Comparison of ENCODE assay signal across 8 cellular contexts in genomic region chr5:163506726-163507125, GRCh38. TPM values are rescaled to one million over a fixed set of nuclear protein-coding genes. Genes with fewer than 3 reads are reported as not detected.
DNase-seq lines count a peak whose midpoint lies in the region; ATAC-seq, FAIRE-seq and TF ChIP-seq lines count a peak whose summit lies in the region.

No MANE protein-coding gene starts in this region.

- H3K27ac Mint-ChIP-seq in activated naive CD8-positive, alpha-beta T cell treated with anti-CD3 and anti-CD28 coated beads, Interleukin-2, amount 10 ng/mL, durations not matched to agents 7 days and 5 days = peak overlapping the region; percentile 97

- no peaks in the 10 kb centered on the region for H3K27me3 Mint-ChIP-seq in activated naive CD8-positive, alpha-beta T cell treated with anti-CD3 and anti-CD28 coated beads, Interleukin-2, amount 10 ng/mL, durations not matched to agents 7 days and 5 days

- H3K4me2 ChIP-seq in keratinocyte (ENCODE audit: control insufficient read depth, extremely low read depth, insufficient read depth, low read depth, low read length) = peak overlapping the region; percentile 89

- H3K9me1 ChIP-seq in keratinocyte (ENCODE audit: control insufficient read depth, extremely low read depth, insufficient read depth, low read length) = no peaks in the 10 kb centered on the region

- peaks cover 35% of the 10 kb centered on the region for H3K4me1 ChIP-seq in keratinocyte (ENCODE audit: control insufficient read depth, extremely low read depth, insufficient read depth, low read length)

- no peaks in the 10 kb centered on the region for H3K27me3 ChIP-seq in keratinocyte (ENCODE audit: control insufficient read depth, extremely low read depth, insufficient read depth, low read length)

- H3K79me2 ChIP-seq in keratinocyte (ENCODE audit: control insufficient read depth, insufficient read depth, low read length) = peaks cover 51% of the 10 kb centered on the region

- H3K36me3 Mint-ChIP-seq in activated naive CD8-positive, alpha-beta T cell treated with anti-CD3 and anti-CD28 coated beads, Interleukin-2, amount 10 ng/mL, durations not matched to agents 7 days and 5 days = peaks cover 8% of the 10 kb centered on the region

- no peak overlapping the region for H2AFZ ChIP-seq in keratinocyte (ENCODE audit: control insufficient read depth, low read length)

- TF ChIP-seq CTCF in AG10803 (conservative IDR thresholded peaks at IDR 0.05; ENCODE audit: low read length) (no peak), HFF-Myc (IDR thresholded peaks at IDR 0.05; ENCODE audit: low read depth, low read length, missing control alignments) (no peak), keratinocyte (optimal IDR thresholded peaks at IDR 0.05 in 1 of 3, IDR thresholded peaks at IDR 0.05 in 1 of 3, conservative IDR thresholded peaks at IDR 0.05 in 1 of 3; ENCODE audit: extremely low read depth in 1 of 3, insufficient read depth in 2 of 3, low read length in 3 of 3) (no peak)

- H3K27ac ChIP-seq in keratinocyte (ENCODE audit: control insufficient read depth, insufficient read depth, low read length) = peak overlapping the region; percentile 94

- H3K9me3 ChIP-seq in keratinocyte (ENCODE audit: control insufficient read depth, low read depth, low read length) = no peaks in the 10 kb centered on the region

- H3K4me1 Mint-ChIP-seq in activated naive CD8-positive, alpha-beta T cell treated with anti-CD3 and anti-CD28 coated beads, Interleukin-2, amount 10 ng/mL, durations not matched to agents 7 days and 5 days = peaks cover 32% of the 10 kb centered on the region

- DNase-seq in AG10803 (ENCODE audit: low read depth) = peak; percentile 50
- no peak for DNase-seq in HFF-Myc (ENCODE audit: extremely low read depth, low read depth)
- no peak for DNase-seq in activated naive CD8-positive, alpha-beta T cell treated with anti-CD3 and anti-CD28 coated beads, Interleukin-2, amount 10 ng/mL, durations not matched to agents 7 days and 5 days
- DNase-seq in keratinocyte (ENCODE audit: low read depth, low spot score) = no peak
- DNase-seq in superior temporal gyrus (ENCODE audit: extremely low spot score) = peak; percentile 35
- no peak for DNase-seq in T1000 (lab: John Stamatoyannopoulos, UW)

- FAIRE-seq in keratinocyte (lab: Jason Lieb, UNC) = no peak

- dilution Hi-C loops in keratinocyte (cut with MboI; ENCODE audit: extremely low pct_ligation_motif_present, low sequenced_read_pairs) = no loop called here

- peak overlapping the region; percentile 82 for H3K4me3 ChIP-seq in AG10803 (ENCODE audit: low read length)
- peak overlapping the region; percentile 89 for H3K4me3 ChIP-seq in HFF-Myc (replicated peaks; ENCODE audit: low read depth, low read length)
- peak overlapping the region; percentile 87 to 94 (median 90) for H3K4me3 ChIP-seq in keratinocyte (ENCODE audit: control insufficient read depth in 2 of 3, extremely low read depth in 1 of 3, insufficient read depth in 2 of 3, low read depth in 1 of 3, low read length in 3 of 3)

- no peak for ATAC-seq in activated naive CD8-positive, alpha-beta T cell treated with anti-CD3 and anti-CD28 coated beads, Interleukin-2, amount 10 ng/mL, durations not matched to agents 7 days and 5 days (ENCODE audit: low read depth)
- ATAC-seq in GM18502 (IDR thresholded peaks at IDR 0.05; ENCODE audit: poor library complexity, unreplicated experiment) (no peak), GM21528 (IDR thresholded peaks at IDR 0.05; ENCODE audit: low FRiP score, unreplicated experiment) (no peak)

- H3K36me3 ChIP-seq in keratinocyte (ENCODE audit: control insufficient read depth in 2 of 2, extremely low read depth in 1 of 2, insufficient read depth in 2 of 2, low read length in 2 of 2) = no peaks in the 10 kb centered on the region

- H3K9me3 Mint-ChIP-seq in activated naive CD8-positive, alpha-beta T cell treated with anti-CD3 and anti-CD28 coated beads, Interleukin-2, amount 10 ng/mL, durations not matched to agents 7 days and 5 days = no peaks in the 10 kb centered on the region

- H4K20me1 ChIP-seq in keratinocyte (ENCODE audit: control insufficient read depth, extremely low read depth, insufficient read depth, low read length) = peaks cover 2% of the 10 kb centered on the region

- peak overlapping the region; percentile 89 for H3K9ac ChIP-seq in keratinocyte (ENCODE audit: control insufficient read depth, extremely low read depth, insufficient read depth, low read length)

- H3K4me3 Mint-ChIP-seq in activated naive CD8-positive, alpha-beta T cell treated with anti-CD3 and anti-CD28 coated beads, Interleukin-2, amount 10 ng/mL, durations not matched to agents 7 days and 5 days = peak overlapping the region; percentile 95

- POLR2A ChIA-PET in activated naive CD8-positive, alpha-beta T cell treated with anti-CD3 and anti-CD28 coated beads, Interleukin-2, amount 10 ng/mL, durations not matched to agents 7 days and 5 days (lab: Charles Lee) = interaction anchor here (1.0 to 9.6 kb wide), 2 partner anchors 46 to 69 kb away, joined by 3 to 177 read pairs; partner anchors contain the start of genes CCNG1, HMMR and NUDCD2

RNA-seq across cellular contexts. Expression of gene MAT2B, which starts 1.3 kb away (rescaled TPM):
- 100 to 1,000 TPM in 1 of 2 experiments, 10 to 100 TPM in 1; 98.7 to 101 TPM for total RNA-seq in activated naive CD8-positive, alpha-beta T cell treated with anti-CD3 and anti-CD28 coated beads, Interleukin-2, amount 10 ng/mL, durations not matched to agents 7 days and 5 days
- polyA plus RNA-seq in keratinocyte = 32.8 to 68.5 TPM (median 50.5 TPM) in 3 replicates
- polyA plus RNA-seq in keratinocyte (2011; ENCODE audit: low read depth) = 41.4 TPM
- 25.1 and 42.0 TPM in 2 replicates for polyA plus RNA-seq in keratinocyte (2011; cell fraction: cytosol; rRNA removed)
- polyA plus RNA-seq in keratinocyte (2011; cell fraction: nucleus; rRNA removed) = 18.8 and 30.3 TPM in 2 replicates
- 39.1 and 45.3 TPM in 2 replicates for polyA plus RNA-seq in keratinocyte (2012; ENCODE audit: low replicate concordance)
- 15.7 to 29.0 TPM (median 19.8 TPM) in 3 replicates for polyA minus RNA-seq in keratinocyte
- polyA minus RNA-seq in keratinocyte (2011; cell fraction: cytosol; rRNA and poly(A)+ RNA removed) = 23.2 TPM
- polyA minus RNA-seq in keratinocyte (2011; cell fraction: nucleus; rRNA and poly(A)+ RNA removed) = 8.4 and 16.1 TPM in 2 replicates

RNA-seq across cellular contexts. Expression of gene HMMR, which starts 46.3 kb away (rescaled TPM):
- total RNA-seq in activated naive CD8-positive, alpha-beta T cell treated with anti-CD3 and anti-CD28 coated beads, Interleukin-2, amount 10 ng/mL, durations not matched to agents 7 days and 5 days = 10 to 100 TPM; 50.5 to 54.5 TPM
- 1.5 to 16.2 TPM (median 7.7 TPM) in 3 replicates for polyA plus RNA-seq in keratinocyte
- polyA plus RNA-seq in keratinocyte (2011; ENCODE audit: low read depth) = 1.3 TPM
- polyA plus RNA-seq in keratinocyte (2011; cell fraction: cytosol; rRNA removed) = 2.4 and 3.7 TPM in 2 replicates
- 1.1 and 2.8 TPM in 2 replicates for polyA plus RNA-seq in keratinocyte (2011; cell fraction: nucleus; rRNA removed)
- polyA plus RNA-seq in keratinocyte (2012; ENCODE audit: low replicate concordance) = 0.27 and 10.7 TPM in 2 replicates
- 0.59 to 5.1 TPM in 2 of 3 replicates, not detected in the other for polyA minus RNA-seq in keratinocyte
- polyA minus RNA-seq in keratinocyte (2011; cell fraction: cytosol; rRNA and poly(A)+ RNA removed) = not detected
- 1.6 and 1.7 TPM in 2 replicates for polyA minus RNA-seq in keratinocyte (2011; cell fraction: nucleus; rRNA and poly(A)+ RNA removed)

RNA-seq across cellular contexts. Expression of gene NUDCD2, which starts 46.8 kb away (rescaled TPM):
- 10 to 100 TPM; 36.2 to 37.1 TPM for total RNA-seq in activated naive CD8-positive, alpha-beta T cell treated with anti-CD3 and anti-CD28 coated beads, Interleukin-2, amount 10 ng/mL, durations not matched to agents 7 days and 5 days
- polyA plus RNA-seq in keratinocyte = 5.5 to 15.9 TPM (median 9.4 TPM) in 3 replicates
- polyA plus RNA-seq in keratinocyte (2011; ENCODE audit: low read depth) = 32.6 TPM
- polyA plus RNA-seq in keratinocyte (2011; cell fraction: cytosol; rRNA removed) = 4.8 and 6.1 TPM in 2 replicates
- 7.2 and 9.1 TPM in 2 replicates for polyA plus RNA-seq in keratinocyte (2011; cell fraction: nucleus; rRNA removed)
- 13.4 and 16.4 TPM in 2 replicates for polyA plus RNA-seq in keratinocyte (2012; ENCODE audit: low replicate concordance)
- 0.59 to 2.0 TPM (median 0.89 TPM) in 3 replicates for polyA minus RNA-seq in keratinocyte
- 4.0 TPM for polyA minus RNA-seq in keratinocyte (2011; cell fraction: cytosol; rRNA and poly(A)+ RNA removed)
- polyA minus RNA-seq in keratinocyte (2011; cell fraction: nucleus; rRNA and poly(A)+ RNA removed) = 0.63 and 2.3 TPM in 2 replicates

Comparison
In these comparisons a context has a peak if more than half of its experiments do, and no peak if none do; other contexts are left out.
1. DNase-seq: peak in AG10803 (single experiment) and superior temporal gyrus (single experiment); none in HFF-Myc (single experiment), activated naive CD8-positive, alpha-beta T cell treated with anti-CD3 and anti-CD28 coated beads, Interleukin-2, amount 10 ng/mL, durations not matched to agents 7 days and 5 days (single experiment), keratinocyte (single experiment) and T1000 (single experiment).
2. Peak in every context shown above with its lines, with median percentiles within 50 percentile points of each other: H3K4me3 ChIP-seq.